In genomic region chr10:3761916-3762708, GRCh38 we compare ENCODE assay signal across 11 cellular contexts. TPM values are rescaled to one million over a fixed set of nuclear protein-coding genes. Genes with fewer than 3 reads are reported as not detected.
DNase-seq lines count a peak whose midpoint lies in the region; ATAC-seq and TF ChIP-seq lines count a peak whose summit lies in the region.
"Had no signal": no experiment of that assay in that cellular context is flagged by ENCODE, and none has a peak within 500 bp of the region (broad histone marks: within the 10 kb centered on the region; RNA-seq: fewer than 3 reads in every experiment).

No MANE protein-coding gene starts in this region.

- DNase-seq in natural killer cell treated with Interleukin-12 subunit alpha and Interleukin-12 subunit beta and Interleukin-15 and Interleukin-18, amount 100 ng/mL, for 72 hours (ENCODE audit: low spot score) = no peak
- no peak for DNase-seq in natural killer cell
- DNase-seq in activated CD4-positive, alpha-beta memory T cell treated with anti-CD3 and anti-CD28 coated beads for 36 hours = peak; percentile 5
- DNase-seq in iPS-NIHi11 (ENCODE audit: low spot score) = peak; percentile 54
- no peak for DNase-seq in type B pancreatic cell (ENCODE audit: extremely low spot score, unreplicated experiment)
- DNase-seq in AG08396 (ENCODE audit: low spot score) = no peak
- DNase-seq: activated naive CD4-positive, alpha-beta T cell treated with anti-CD3 and anti-CD28 coated beads, Interleukin-2, amount 10 ng/mL, durations not matched to agents 7 days and 5 days; NCI-H1694 had no signal

- H3K4me3 Mint-ChIP-seq in natural killer cell treated with Interleukin-12 subunit alpha and Interleukin-12 subunit beta and Interleukin-15 and Interleukin-18, amount 100 ng/mL, for 72 hours = peak overlapping the region; percentile 8
- no peak overlapping the region for H3K4me3 Mint-ChIP-seq in natural killer cell
- H3K4me3 Mint-ChIP-seq in activated CD4-positive, alpha-beta memory T cell treated with anti-CD3 and anti-CD28 coated beads for 36 hours = no peak overlapping the region
- H3K4me3 Mint-ChIP-seq in type B pancreatic cell = no peak overlapping the region
- H3K4me3 Mint-ChIP-seq: activated naive CD4-positive, alpha-beta T cell treated with anti-CD3 and anti-CD28 coated beads, Interleukin-2, amount 10 ng/mL, durations not matched to agents 7 days and 5 days; nephron had no signal

- no peak for ATAC-seq in natural killer cell treated with Interleukin-12 subunit alpha and Interleukin-12 subunit beta and Interleukin-15 and Interleukin-18, amount 100 ng/mL, for 72 hours
- ATAC-seq in natural killer cell (no peak), HG02981 (IDR thresholded peaks at IDR 0.05; ENCODE audit: unreplicated experiment) (no peak), GM21717 (IDR thresholded peaks at IDR 0.05; ENCODE audit: unreplicated experiment) (no peak)

- H3K27ac Mint-ChIP-seq in natural killer cell treated with Interleukin-12 subunit alpha and Interleukin-12 subunit beta and Interleukin-15 and Interleukin-18, amount 100 ng/mL, for 72 hours = peak overlapping the region; percentile 77 to 98
- H3K27ac Mint-ChIP-seq in natural killer cell (no peak overlapping the region), type B pancreatic cell (peak overlapping the region; percentile 26)
- H3K27ac Mint-ChIP-seq in activated CD4-positive, alpha-beta memory T cell treated with anti-CD3 and anti-CD28 coated beads for 36 hours = peak overlapping the region; percentile 90

- POLR2A ChIA-PET in activated CD4-positive, alpha-beta memory T cell treated with anti-CD3 and anti-CD28 coated beads for 36 hours (lab: Charles Lee) = interaction anchor here (0.6 to 6.4 kb wide), 11 partner anchors 9 to 581 kb away, joined by 3 to 63 read pairs (median 7); partner anchors contain the start of gene KLF6

- intact Hi-C loops in natural killer cell (cut with micrococcal nuclease) = no loop called here
- intact Hi-C loops in activated CD4-positive, alpha-beta memory T cell treated with anti-CD3 and anti-CD28 coated beads for 36 hours (cut with micrococcal nuclease) = loop anchor here (1.0 to 5.0 kb wide), 3 partner anchors 67 to 295 kb away; no protein-coding TSS in a partner anchor

- TF ChIP-seq CTCF in natural killer cell (IDR thresholded peaks at IDR 0.05) (no peak), type B pancreatic cell (conservative IDR thresholded peaks at IDR 0.05) (no peak)

- peaks cover 9% of the 10 kb centered on the region for H3K9me3 Mint-ChIP-seq in natural killer cell treated with Interleukin-12 subunit alpha and Interleukin-12 subunit beta and Interleukin-15 and Interleukin-18, amount 100 ng/mL, for 72 hours
- no peaks in the 10 kb centered on the region for H3K9me3 Mint-ChIP-seq in natural killer cell
- peaks cover 11% of the 10 kb centered on the region for H3K9me3 Mint-ChIP-seq in activated CD4-positive, alpha-beta memory T cell treated with anti-CD3 and anti-CD28 coated beads for 36 hours
- peaks cover 6% of the 10 kb centered on the region for H3K9me3 Mint-ChIP-seq in type B pancreatic cell
- H3K9me3 Mint-ChIP-seq: nephron had no signal

- H3K36me3 Mint-ChIP-seq in natural killer cell treated with Interleukin-12 subunit alpha and Interleukin-12 subunit beta and Interleukin-15 and Interleukin-18, amount 100 ng/mL, for 72 hours = peaks cover 5% of the 10 kb centered on the region
- H3K36me3 Mint-ChIP-seq in natural killer cell (no peaks in the 10 kb centered on the region), type B pancreatic cell (no peaks in the 10 kb centered on the region)
- H3K36me3 Mint-ChIP-seq in activated CD4-positive, alpha-beta memory T cell treated with anti-CD3 and anti-CD28 coated beads for 36 hours = peaks cover 5% of the 10 kb centered on the region

- CTCF ChIA-PET in activated CD4-positive, alpha-beta memory T cell treated with anti-CD3 and anti-CD28 coated beads for 36 hours (lab: Charles Lee) = interaction anchor here (0.8 to 1.9 kb wide), 6 partner anchors 9 to 566 kb away, joined by 3 to 8 read pairs (median 3); no protein-coding TSS in a partner anchor

- no peaks in the 10 kb centered on the region for H3K27me3 Mint-ChIP-seq in natural killer cell treated with Interleukin-12 subunit alpha and Interleukin-12 subunit beta and Interleukin-15 and Interleukin-18, amount 100 ng/mL, for 72 hours
- H3K27me3 Mint-ChIP-seq in natural killer cell (ENCODE audit: low read depth in 2 of 2) = no peaks in the 10 kb centered on the region
- H3K27me3 Mint-ChIP-seq in activated CD4-positive, alpha-beta memory T cell treated with anti-CD3 and anti-CD28 coated beads for 36 hours = no peaks in the 10 kb centered on the region
- H3K27me3 Mint-ChIP-seq in type B pancreatic cell = peaks cover 12% of the 10 kb centered on the region
- H3K27me3 Mint-ChIP-seq: activated naive CD4-positive, alpha-beta T cell treated with anti-CD3 and anti-CD28 coated beads, Interleukin-2, amount 10 ng/mL, durations not matched to agents 7 days and 5 days had no signal

- peaks cover 67 to 92% of the 10 kb centered on the region in 2 donors for H3K4me1 Mint-ChIP-seq in natural killer cell treated with Interleukin-12 subunit alpha and Interleukin-12 subunit beta and Interleukin-15 and Interleukin-18, amount 100 ng/mL, for 72 hours (ENCODE audit: low read depth in 2 of 2)
- H3K4me1 Mint-ChIP-seq in natural killer cell = peaks cover 32 to 57% of the 10 kb centered on the region in 2 donors
- peaks cover 99% of the 10 kb centered on the region for H3K4me1 Mint-ChIP-seq in activated CD4-positive, alpha-beta memory T cell treated with anti-CD3 and anti-CD28 coated beads for 36 hours (ENCODE audit: low read depth)
- peaks cover 37% of the 10 kb centered on the region for H3K4me1 Mint-ChIP-seq in type B pancreatic cell (ENCODE audit: unreplicated experiment)
- H3K4me1 Mint-ChIP-seq: nephron had no signal

RNA-seq across cellular contexts. Expression of gene KLF6, which starts 22.9 kb away (rescaled TPM):
- total RNA-seq in natural killer cell treated with Interleukin-12 subunit alpha and Interleukin-12 subunit beta and Interleukin-15 and Interleukin-18, amount 100 ng/mL, for 72 hours = 100 to 1,000 TPM; 225 to 236 TPM
- total RNA-seq in natural killer cell = 1,000 to 10,000 TPM; 1,044 to 1,768 (median 1,056) TPM
- 100 to 1,000 TPM; 144 to 151 TPM for total RNA-seq in activated CD4-positive, alpha-beta memory T cell treated with anti-CD3 and anti-CD28 coated beads for 36 hours
- 117 and 269 TPM in 2 replicates for total RNA-seq in type B pancreatic cell (ENCODE audit: low replicate concordance)

Comparison
In these comparisons a context has a peak if more than half of its experiments do, and no peak if none do; other contexts are left out.
1. H3K27ac Mint-ChIP-seq: peak in natural killer cell treated with Interleukin-12 subunit alpha and Interleukin-12 subunit beta and Interleukin-15 and Interleukin-18, amount 100 ng/mL, for 72 hours (2 of 2), activated CD4-positive, alpha-beta memory T cell treated with anti-CD3 and anti-CD28 coated beads for 36 hours (single experiment) and type B pancreatic cell (single experiment); none in natural killer cell (0 of 2).
2. DNase-seq: peak in activated CD4-positive, alpha-beta memory T cell treated with anti-CD3 and anti-CD28 coated beads for 36 hours (single experiment) and iPS-NIHi11 (single experiment); none in natural killer cell treated with Interleukin-12 subunit alpha and Interleukin-12 subunit beta and Interleukin-15 and Interleukin-18, amount 100 ng/mL, for 72 hours (single experiment), natural killer cell (single experiment), type B pancreatic cell (single experiment) and AG08396 (single experiment).